1 cellular context compared by ENCODE assay signal in genomic region chr20:32793059-32793458, GRCh38.
TF ChIP-seq lines count a peak whose summit lies in the region.

No MANE protein-coding gene starts in this region.

TF ChIP-seq in GM23338, 12 proteins besides CTCF, POLR2A, EP300 and RAD21:
- no peak for TF ChIP-seq ZNF462 (CRISPR knock-in tag; IDR thresholded peaks at IDR 0.05)
- no peak for TF ChIP-seq NANOG (IDR thresholded peaks at IDR 0.05; ENCODE audit: borderline replicate concordance)
- no peak for TF ChIP-seq JUNB (IDR thresholded peaks at IDR 0.05; ENCODE audit: unreplicated experiment)
- TF ChIP-seq ETS1 (IDR thresholded peaks at IDR 0.05): no peak
- no peak for TF ChIP-seq REST (IDR thresholded peaks at IDR 0.05; ENCODE audit: unreplicated experiment)
- TF ChIP-seq EZH2phosphoT487 (IDR thresholded peaks at IDR 0.05; ENCODE audit: unreplicated experiment): no peak
- TF ChIP-seq ZNF331 (CRISPR knock-in tag; IDR thresholded peaks at IDR 0.05; ENCODE audit: low read depth): no peak
- TF ChIP-seq ZNF114 (CRISPR knock-in tag; IDR thresholded peaks at IDR 0.05): no peak
- TF ChIP-seq POLR2AphosphoS5 (IDR thresholded peaks at IDR 0.05; ENCODE audit: low read depth): no peak
- TF ChIP-seq STAT1 (IDR thresholded peaks at IDR 0.05; ENCODE audit: unreplicated experiment): no peak
- no peak for TF ChIP-seq CREB1 (CRISPR knock-in tag; IDR thresholded peaks at IDR 0.05; ENCODE audit: low read depth)
- no peak for TF ChIP-seq EZH2 (IDR thresholded peaks at IDR 0.05; ENCODE audit: low read depth, unreplicated experiment)
